ENCODE assay signal across 8 cellular contexts in genomic region chr6:27617700-27618689, GRCh38.
A peak's percentile ranks its signal among the peaks of the same experiment; 100 is the strongest.
DNase-seq lines count a peak whose midpoint lies in the region; ATAC-seq, FAIRE-seq and TF ChIP-seq lines count a peak whose summit lies in the region.

No MANE protein-coding gene starts in this region.

- H2BK12ac ChIP-seq in mesenchymal stem cell (ENCODE audit: low read length in 2 of 2): no peak overlapping the region

- WGBS in K562 (ENCODE audit: insufficient coverage, low coverage, missing lambda C conversion rate): 20% methylated on average over 32 of the region's 32 CpGs
- 23% methylated on average over 29 of the region's 32 CpGs for WGBS in mesenchymal stem cell
- WGBS in thyroid gland, 2 donors: 30 to 31% methylated on average over 32 of the region's 32 CpGs

- peak; percentile 27; the same call in 1 of the 2 replicates for TF ChIP-seq CTCF in LNCAP (IDR thresholded peaks at IDR 0.05)
- peak; percentile 15 to 53 (median 39); a peak in 3 of 6 replicates for TF ChIP-seq CTCF in K562 (IDR thresholded peaks at IDR 0.05 in 2 of 3, conservative IDR thresholded peaks at IDR 0.05 in 1 of 3; ENCODE audit: insufficient read depth in 2 of 3, low read depth in 1 of 3, low read length in 3 of 3)
- TF ChIP-seq CTCF in thyroid gland (IDR thresholded peaks at IDR 0.05): no peak

- POLR2A ChIA-PET in K562 (lab: Yijun Ruan, JAX): interaction anchor here (0.7 to 2.7 kb wide), 17 partner anchors 8 to 484 kb away, joined by 3 to 17 read pairs (median 4); a partner anchor contains a TSS

- peak; percentile 19 to 55 for TF ChIP-seq RAD21 in K562 (CRISPR knock-in tag; conservative IDR thresholded peaks at IDR 0.05 in 1 of 2, IDR thresholded peaks at IDR 0.05 in 1 of 2)

- H3K9me1 ChIP-seq in K562 (ENCODE audit: control insufficient read depth, insufficient read depth, low read length): no peaks in the 10 kb centered on the region

- H3K18ac ChIP-seq in mesenchymal stem cell (ENCODE audit: low read depth in 1 of 2, low read length in 2 of 2): no peak overlapping the region

- DNase-seq in Daoy (ENCODE audit: low read depth): peak; percentile 81
- DNase-seq in K562 (ENCODE audit: extremely low read depth in 1 of 4, low spot score in 3 of 4): peak; percentile 62 to 81 (median 73)
- peak; percentile 62 for DNase-seq in mesenchymal stem cell
- no peak for DNase-seq in stimulated activated CD4-positive, alpha-beta T cell treated with anti-CD3 and anti-CD28 coated beads, Interleukin-4, amount 100 ng/mL, for 4 hours
- DNase-seq in thyroid gland: no peak

- H3K27ac ChIP-seq in K562 (ENCODE audit: extremely low read depth, low read depth, low read length) (peak overlapping the region; percentile 33), mesenchymal stem cell (ENCODE audit: low read length, poor library complexity, severe bottlenecking) (no peak overlapping the region), thyroid gland (no peak overlapping the region)

- intact Hi-C loops in K562 (cut with micrococcal nuclease): loop anchor here (1.0 to 2.0 kb wide), 3 partner anchors 53 to 135 kb away; no protein-coding TSS in a partner anchor
- intact Hi-C loops in thyroid gland (cut with DNase I): no loop called here

- H2BK120ac ChIP-seq in mesenchymal stem cell (ENCODE audit: low read depth, low read length): no peak overlapping the region

- no peaks in the 10 kb centered on the region for H3K27me3 ChIP-seq in K562 (ENCODE audit: control insufficient read depth in 2 of 2, insufficient read depth in 2 of 2, low read length in 2 of 2)
- peaks cover 2 to 6% of the 10 kb centered on the region in 2 experiments for H3K27me3 ChIP-seq in mesenchymal stem cell (ENCODE audit: control insufficient read depth in 1 of 2, insufficient read depth in 1 of 2, low read length in 2 of 2)
- H3K27me3 ChIP-seq in thyroid gland: no peaks in the 10 kb centered on the region

- no peak overlapping the region for H3K4ac ChIP-seq in mesenchymal stem cell (ENCODE audit: low read depth in 1 of 2, low read length in 2 of 2)

- H3K14ac ChIP-seq in mesenchymal stem cell (ENCODE audit: low read length in 2 of 2): no peak overlapping the region

- no peak overlapping the region for H3K23ac ChIP-seq in mesenchymal stem cell (ENCODE audit: low read length in 2 of 2)

- H3K9ac ChIP-seq in K562 (ENCODE audit: insufficient read depth in 1 of 2, low read depth in 2 of 2, low read length in 2 of 2): peak overlapping the region; percentile 55 to 74; a peak in 3 of 4 replicates
- H3K9ac ChIP-seq in mesenchymal stem cell (ENCODE audit: low read length): peak overlapping the region; percentile 86

- H3K79me1 ChIP-seq in mesenchymal stem cell (replicated peaks; ENCODE audit: low read length, poor library complexity, severe bottlenecking): no peaks in the 10 kb centered on the region

- H3K4me3 ChIP-seq in K562: peak overlapping the region; percentile 53
- H3K4me3 ChIP-seq in mesenchymal stem cell (ENCODE audit: insufficient read depth in 1 of 2, low read depth in 1 of 2, low read length in 2 of 2): peak overlapping the region in 1 of 2 experiments; percentile 85
- no peak overlapping the region for H3K4me3 ChIP-seq in thyroid gland (replicated peaks in 1 of 3)

- no peaks in the 10 kb centered on the region for H3K36me3 ChIP-seq in K562 (ENCODE audit: control insufficient read depth, insufficient read depth, low read length)
- no peaks in the 10 kb centered on the region for H3K36me3 ChIP-seq in mesenchymal stem cell (ENCODE audit: control insufficient read depth in 1 of 2, insufficient read depth in 2 of 2, low read depth in 1 of 2, low read length in 2 of 2)
- H3K36me3 ChIP-seq in thyroid gland: no peaks in the 10 kb centered on the region

- peak; percentile 68 for TF ChIP-seq EP300 in K562 (IDR thresholded peaks at IDR 0.05; ENCODE audit: low read length)

- H4K8ac ChIP-seq in mesenchymal stem cell (ENCODE audit: low read length): no peak overlapping the region

- peak overlapping the region; percentile 95 for H2AFZ ChIP-seq in K562 (ENCODE audit: low read depth, low read length)
- H2AFZ ChIP-seq in mesenchymal stem cell (ENCODE audit: low read depth, low read length): peak overlapping the region; percentile 72

- H2BK5ac ChIP-seq in mesenchymal stem cell (ENCODE audit: low read depth, low read length, poor library complexity, severe bottlenecking): no peak overlapping the region

- H3K4me2 ChIP-seq in K562 (ENCODE audit: insufficient read depth, low read length) (peak overlapping the region; percentile 89), mesenchymal stem cell (ENCODE audit: low read length, poor library complexity, severe bottlenecking) (peak overlapping the region; percentile 91)

- no peak for TF ChIP-seq POLR2A in K562 (conservative IDR thresholded peaks at IDR 0.05)
- no peak for TF ChIP-seq POLR2A in thyroid gland (IDR thresholded peaks at IDR 0.05)

- H3K9me3 ChIP-seq in K562 (replicated peaks; ENCODE audit: control insufficient read depth, insufficient read depth, low read depth, low read length) (no peaks in the 10 kb centered on the region), mesenchymal stem cell (ENCODE audit: control insufficient read depth, low read length) (no peaks in the 10 kb centered on the region), thyroid gland (no peaks in the 10 kb centered on the region)

- no peak overlapping the region for H4K91ac ChIP-seq in mesenchymal stem cell (ENCODE audit: low read length)

- no peak overlapping the region for H2AK5ac ChIP-seq in mesenchymal stem cell (ENCODE audit: low read length, severe bottlenecking)

- H3K4me1 ChIP-seq in K562 (replicated peaks in 1 of 2; ENCODE audit: control insufficient read depth in 2 of 2, insufficient read depth in 2 of 2, low read length in 2 of 2) (peaks cover 5 to 20% of the 10 kb centered on the region in 2 experiments; a peak in 4 of 5 replicates), mesenchymal stem cell (ENCODE audit: control insufficient read depth, insufficient read depth, low read depth, low read length) (no peaks in the 10 kb centered on the region), thyroid gland (peaks cover 0 to 10% of the 10 kb centered on the region in 2 donors)

- H4K20me1 ChIP-seq in K562 (replicated peaks; ENCODE audit: control insufficient read depth, insufficient read depth, low read length): no peaks in the 10 kb centered on the region

- H3K79me2 ChIP-seq in K562 (ENCODE audit: control insufficient read depth, insufficient read depth, low read length): no peaks in the 10 kb centered on the region

- CTCF ChIA-PET in K562 (lab: Yijun Ruan, JAX; ENCODE audit: low intra/inter-chr PET ratio): interaction anchor here (0.8 to 1.7 kb wide), 4 partner anchors 70 to 429 kb away, joined by 3 to 5 read pairs (median 4); no protein-coding TSS in a partner anchor

- peak; percentile 77 for FAIRE-seq in K562 (lab: Jason Lieb, UNC)

- ATAC-seq in K562 (peak; percentile 90), HG03025 (IDR thresholded peaks at IDR 0.05; ENCODE audit: low FRiP score, unreplicated experiment) (no peak), GM21423 (IDR thresholded peaks at IDR 0.05; ENCODE audit: unreplicated experiment) (no peak)

- in situ Hi-C loops in K562 (cut with MboI): no loop called here

- H2BK15ac ChIP-seq in mesenchymal stem cell (ENCODE audit: low read depth, poor library complexity, severe bottlenecking): no peak overlapping the region

- no TSS peak for BruUV-seq in K562 (replicated peaks; lab: Mats Ljungman, UMichigan)

TF ChIP-seq in K562, 482 proteins besides CTCF, POLR2A, EP300 and RAD21 (continues in another document):
- TF ChIP-seq ZBTB17 (CRISPR knock-in tag; IDR thresholded peaks at IDR 0.05): no peak
- TF ChIP-seq CXXC5 (CRISPR knock-in tag; IDR thresholded peaks at IDR 0.05): peak; percentile 40
- peak in 1 of 2 experiments; percentile 37; a peak in 2 of 4 replicates for TF ChIP-seq CSDE1 (IDR thresholded peaks at IDR 0.05)
- TF ChIP-seq TCF7L2 (IDR thresholded peaks at IDR 0.05; ENCODE audit: low read depth, low read length): no peak
- TF ChIP-seq YY1 (IDR thresholded peaks at IDR 0.05; ENCODE audit: borderline replicate concordance in 1 of 3, control insufficient read depth in 1 of 3, extremely low read depth in 1 of 3, insufficient read depth in 3 of 3, insufficient read length in 1 of 3, insufficient replicate concordance in 2 of 3, low read depth in 1 of 3, low read length in 2 of 3): peak in 1 of 3 experiments; percentile 45
- no peak for TF ChIP-seq ZFP36 (IDR thresholded peaks at IDR 0.05; ENCODE audit: low read depth, low read length, partially characterized antibody)
- TF ChIP-seq RBM15 (IDR thresholded peaks at IDR 0.05; ENCODE audit: insufficient read depth, low read length): no peak
- no peak for TF ChIP-seq ZNF239 (CRISPR knock-in tag; IDR thresholded peaks at IDR 0.05)
- peak; percentile 86 for TF ChIP-seq ZNF316 (IDR thresholded peaks at IDR 0.05)
- TF ChIP-seq ZNF133 (CRISPR knock-in tag; IDR thresholded peaks at IDR 0.05): no peak
- TF ChIP-seq MECOM (CRISPR knock-in tag; IDR thresholded peaks at IDR 0.05): 0 out of 2 replicates have a peak, but pooled peaks have one; percentile 40
- TF ChIP-seq KAT8 (IDR thresholded peaks at IDR 0.05; ENCODE audit: low read depth): no peak
- no peak for TF ChIP-seq FOXO4 (CRISPR knock-in tag; IDR thresholded peaks at IDR 0.05)
- no peak for TF ChIP-seq NFATC3 (IDR thresholded peaks at IDR 0.05)
- 0 out of 2 replicates have a peak, but pooled peaks have one; percentile 22 for TF ChIP-seq ZBTB7A (IDR thresholded peaks at IDR 0.05; ENCODE audit: borderline replicate concordance, control insufficient read depth, low read depth, low read length)

Comparison
In these comparisons a context has a peak if more than half of its experiments do, and no peak if none do; other contexts are left out.
1. DNase-seq: peak in Daoy (single experiment), K562 (4 of 4) and mesenchymal stem cell (single experiment); none in stimulated activated CD4-positive, alpha-beta T cell treated with anti-CD3 and anti-CD28 coated beads, Interleukin-4, amount 100 ng/mL, for 4 hours (0 of 2) and thyroid gland (0 of 2).
2. CTCF ChIP-seq: peak in LNCAP (single experiment) and K562 (3 of 3); none in thyroid gland (0 of 6).